In genomic region chr10:130137077-130137448, GRCh38 we compare ENCODE assay signal across 8 cellular contexts. TPM values are rescaled to one million over a fixed set of nuclear protein-coding genes. Genes with fewer than 3 reads are reported as not detected.
A peak's percentile ranks its signal among the peaks of the same experiment; 100 is the strongest.
DNase-seq lines count a peak whose midpoint lies in the region; ATAC-seq and TF ChIP-seq lines count a peak whose summit lies in the region.

No MANE protein-coding gene starts in this region.

- CTCF ChIA-PET in activated CD8-positive, alpha-beta memory T cell treated with anti-CD3 and anti-CD28 coated beads, Interleukin-2, amount 10 ng/mL, durations not matched to agents 7 days and 5 days (lab: Charles Lee) = interaction anchor here (0.8 to 3.2 kb wide), 3 partner anchors 22 to 30 kb away, joined by 3 to 48 read pairs (median 8); partner anchors contain the start of gene C10orf143

- DNase-seq in activated CD8-positive, alpha-beta memory T cell treated with anti-CD3 and anti-CD28 coated beads, Interleukin-2, amount 10 ng/mL, durations not matched to agents 7 days and 5 days = no peak
- DNase-seq in activated CD8-positive, alpha-beta memory T cell treated with anti-CD3 and anti-CD28 coated beads for 24 hours = no peak
- DNase-seq in SJCRH30 (peak in 1 of 2 experiments; percentile 15), erythroblast (lab: John Stamatoyannopoulos, UW) (peak; percentile 53 to 64), osteoblast (ENCODE audit: insufficient read length, low spot score, missing footprints) (peak; percentile 90), NCI-H446 (lab: John Stamatoyannopoulos, UW) (no peak)

- ATAC-seq in activated CD8-positive, alpha-beta memory T cell treated with anti-CD3 and anti-CD28 coated beads, Interleukin-2, amount 10 ng/mL, durations not matched to agents 7 days and 5 days = no peak
- ATAC-seq in HG03571 (IDR thresholded peaks at IDR 0.05; ENCODE audit: unreplicated experiment) = no peak
- ATAC-seq in GM21825 (IDR thresholded peaks at IDR 0.05; ENCODE audit: unreplicated experiment) = no peak

- H3K9me3 Mint-ChIP-seq in activated CD8-positive, alpha-beta memory T cell treated with anti-CD3 and anti-CD28 coated beads, Interleukin-2, amount 10 ng/mL, durations not matched to agents 7 days and 5 days (ENCODE audit: low read depth) = no peaks in the 10 kb centered on the region

- peak overlapping the region; percentile 80 for H2AFZ ChIP-seq in osteoblast (ENCODE audit: low read length)

- H3K4me2 ChIP-seq in osteoblast (ENCODE audit: insufficient read depth, low read length) = peak overlapping the region; percentile 98

- H3K36me3 Mint-ChIP-seq in activated CD8-positive, alpha-beta memory T cell treated with anti-CD3 and anti-CD28 coated beads, Interleukin-2, amount 10 ng/mL, durations not matched to agents 7 days and 5 days = peaks cover 15% of the 10 kb centered on the region

- H3K36me3 ChIP-seq in SJCRH30 = no peaks in the 10 kb centered on the region
- H3K36me3 ChIP-seq in osteoblast (ENCODE audit: insufficient read depth, low read length) = peaks cover 3% of the 10 kb centered on the region

- peak overlapping the region; percentile 80 for H3K27ac Mint-ChIP-seq in activated CD8-positive, alpha-beta memory T cell treated with anti-CD3 and anti-CD28 coated beads, Interleukin-2, amount 10 ng/mL, durations not matched to agents 7 days and 5 days

- peaks cover 58% of the 10 kb centered on the region for H3K79me2 ChIP-seq in osteoblast (ENCODE audit: insufficient read depth, low read length)

- peaks cover 42% of the 10 kb centered on the region for H4K20me1 ChIP-seq in osteoblast (ENCODE audit: insufficient read depth, low read length)

- peak overlapping the region; percentile 84; the same call in 1 of the 2 replicates for H3K27ac ChIP-seq in SJCRH30
- H3K27ac ChIP-seq in osteoblast (ENCODE audit: low read depth, low read length) = peak overlapping the region; percentile 59

- H3K27me3 Mint-ChIP-seq in activated CD8-positive, alpha-beta memory T cell treated with anti-CD3 and anti-CD28 coated beads, Interleukin-2, amount 10 ng/mL, durations not matched to agents 7 days and 5 days = peaks cover 14% of the 10 kb centered on the region

- peak overlapping the region; percentile 90 for H3K4me3 ChIP-seq in SJCRH30
- H3K4me3 ChIP-seq in osteoblast (ENCODE audit: insufficient read depth, low read length) = peak overlapping the region; percentile 89

- peaks cover 48% of the 10 kb centered on the region for H3K4me1 Mint-ChIP-seq in activated CD8-positive, alpha-beta memory T cell treated with anti-CD3 and anti-CD28 coated beads, Interleukin-2, amount 10 ng/mL, durations not matched to agents 7 days and 5 days

- H3K4me1 ChIP-seq in SJCRH30 (no peaks in the 10 kb centered on the region), osteoblast (ENCODE audit: insufficient read depth, low read length) (peaks cover 24% of the 10 kb centered on the region)

- no peak for TF ChIP-seq CTCF in osteoblast (IDR thresholded peaks at IDR 0.05; ENCODE audit: extremely low read depth, low read depth, low read length)

- H3K27me3 ChIP-seq in SJCRH30 (no peaks in the 10 kb centered on the region), osteoblast (ENCODE audit: insufficient read depth, low read length) (no peaks in the 10 kb centered on the region)

- no peaks in the 10 kb centered on the region for H3K9me3 ChIP-seq in SJCRH30 (replicated peaks)
- H3K9me3 ChIP-seq in osteoblast (ENCODE audit: low read depth, low read length) = no peaks in the 10 kb centered on the region

- TF ChIP-seq POLR2A in erythroblast (IDR thresholded peaks at IDR 0.05; ENCODE audit: low read length) = no peak

- peak overlapping the region; percentile 78 for H3K4me3 Mint-ChIP-seq in activated CD8-positive, alpha-beta memory T cell treated with anti-CD3 and anti-CD28 coated beads, Interleukin-2, amount 10 ng/mL, durations not matched to agents 7 days and 5 days

RNA-seq across cellular contexts. Expression of gene GLRX3, which starts 0.9 kb away (rescaled TPM):
- 10 to 100 TPM; 65.0 to 89.7 TPM for total RNA-seq in activated CD8-positive, alpha-beta memory T cell treated with anti-CD3 and anti-CD28 coated beads, Interleukin-2, amount 10 ng/mL, durations not matched to agents 7 days and 5 days
- total RNA-seq in SJCRH30 (2014; rRNA removed; shearing (Covaris generic)) = 112 and 128 TPM in 2 replicates
- total RNA-seq in osteoblast = 70.1 and 74.9 TPM in 2 replicates

RNA-seq across cellular contexts. Expression of gene C10orf143, which starts 26.4 kb away (rescaled TPM):
- total RNA-seq in activated CD8-positive, alpha-beta memory T cell treated with anti-CD3 and anti-CD28 coated beads, Interleukin-2, amount 10 ng/mL, durations not matched to agents 7 days and 5 days = 1 to 10 TPM; 2.7 to 4.3 TPM
- total RNA-seq in SJCRH30 (2014; rRNA removed; shearing (Covaris generic)) = 0.18 and 0.46 TPM in 2 replicates
- total RNA-seq in osteoblast = 1.2 and 2.5 TPM in 2 replicates

Comparison
In these comparisons a context has a peak if more than half of its experiments do, and no peak if none do; other contexts are left out.
1. DNase-seq: peak in erythroblast (2 of 2) and osteoblast (single experiment); none in activated CD8-positive, alpha-beta memory T cell treated with anti-CD3 and anti-CD28 coated beads, Interleukin-2, amount 10 ng/mL, durations not matched to agents 7 days and 5 days (single experiment), activated CD8-positive, alpha-beta memory T cell treated with anti-CD3 and anti-CD28 coated beads for 24 hours (single experiment) and NCI-H446 (0 of 2).